22 cellular contexts compared by ENCODE assay signal in the genomic region with DNA sequence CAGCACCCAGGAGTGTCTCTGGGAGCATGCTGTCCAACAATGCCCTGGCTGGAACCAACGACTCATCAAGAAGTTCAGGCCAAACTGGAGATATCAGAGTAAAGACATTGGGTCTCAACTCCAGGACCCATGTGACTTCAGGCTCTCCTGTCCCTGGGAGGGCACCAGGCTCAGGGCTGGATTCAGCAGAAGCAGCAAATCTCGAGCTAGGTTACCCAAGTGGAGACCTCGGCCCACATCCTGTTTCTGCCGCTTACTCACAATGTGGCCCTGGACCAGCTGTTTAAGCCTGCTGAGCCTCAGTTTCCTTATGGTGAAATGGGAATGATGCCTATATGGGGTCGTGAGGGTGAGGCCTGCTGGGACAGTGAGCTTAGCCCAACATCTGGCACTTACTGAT. TPM values are rescaled to one million over a fixed set of nuclear protein-coding genes. Genes with fewer than 3 reads are reported as not detected.
"Had no signal": no experiment of that assay in that cellular context is flagged by ENCODE, and none has a peak within 500 bp of the region (broad histone marks: within the 10 kb centered on the region; RNA-seq: fewer than 3 reads in every experiment).

No MANE protein-coding gene starts in this region.

- H3K9me3 ChIP-seq: heart right ventricle, sigmoid colon, SK-N-SH, tibial nerve had no signal

- H3K36me3 Mint-ChIP-seq: activated naive CD8-positive, alpha-beta T cell; naive thymus-derived CD4-positive, alpha-beta T cell had no signal

- H3K27ac Mint-ChIP-seq: activated naive CD8-positive, alpha-beta T cell; activated T-helper 2 cell treated with anti-CD3 and anti-CD28 coated beads, Interferon-gamma antibody, Interleukin-2, Interleukin-4, amounts not matched to agents 10 μg/mL and 5 μg/mL and 100 μg/mL, durations not matched to agents 14 hours and 24 hours and 36 hours; naive thymus-derived CD4-positive, alpha-beta T cell; progenitor cell of endocrine pancreas; stimulated activated naive CD8-positive, alpha-beta T cell treated with anti-CD3 and anti-CD28 coated beads, Interleukin-15, Interleukin-2, amounts not matched to agents 100 ng/mL and 50 ng/mL, for 24 hours had no signal

- H3K4me1 ChIP-seq: sigmoid colon, tibial nerve had no signal

- H3K4me3 ChIP-seq: heart right ventricle, lung, sigmoid colon, tibial nerve had no signal

- ATAC-seq: activated CD4-positive, CD25-positive, alpha-beta regulatory T cell treated with anti-CD3 and anti-CD28 coated beads, Interleukin-2, amount 50 U/mL, for 24 hours; heart right ventricle; left lobe of liver; naive thymus-derived CD4-positive, alpha-beta T cell had no signal

- H3K9me3 Mint-ChIP-seq: activated T-helper 2 cell treated with anti-CD3 and anti-CD28 coated beads, Interferon-gamma antibody, Interleukin-2, Interleukin-4, amounts not matched to agents 10 μg/mL and 5 μg/mL and 100 μg/mL, durations not matched to agents 14 hours and 24 hours and 36 hours; naive thymus-derived CD4-positive, alpha-beta T cell; neural crest cell; stimulated activated naive CD8-positive, alpha-beta T cell treated with anti-CD3 and anti-CD28 coated beads, Interleukin-15, Interleukin-2, amounts not matched to agents 100 ng/mL and 50 ng/mL, for 24 hours had no signal

- DNase-seq: activated naive CD4-positive, alpha-beta T cell; activated T-cell treated with anti-CD3 and anti-CD28 coated beads, Interleukin-2, amount 50 U/mL, for 1 hour; amniotic stem cell; heart right ventricle; naive thymus-derived CD4-positive, alpha-beta T cell; retina; sigmoid colon; SK-N-SH; stimulated activated CD4-positive, alpha-beta T cell treated with anti-CD3 and anti-CD28 coated beads, Interleukin-4, amount 100 ng/mL, for 24 hours had no signal

- H3K27ac ChIP-seq: epithelial cell of prostate, heart right ventricle, sigmoid colon, tibial nerve, VCaP had no signal

- H3K4me3 Mint-ChIP-seq: activated naive CD8-positive, alpha-beta T cell; naive thymus-derived CD4-positive, alpha-beta T cell; neural crest cell; stimulated activated naive CD8-positive, alpha-beta T cell treated with anti-CD3 and anti-CD28 coated beads, Interleukin-15, Interleukin-2, amounts not matched to agents 100 ng/mL and 50 ng/mL, for 24 hours had no signal

- H3K9ac ChIP-seq: SK-N-SH had no signal

- H3K27me3 Mint-ChIP-seq: activated naive CD8-positive, alpha-beta T cell had no signal

- H3K27me3 ChIP-seq: heart right ventricle, tibial nerve had no signal

- H3K4me1 Mint-ChIP-seq: neural crest cell had no signal

- H3K36me3 ChIP-seq: heart right ventricle, sigmoid colon, tibial nerve had no signal

- H3K4me2 ChIP-seq: SK-N-SH had no signal

RNA-seq across cellular contexts. Expression of gene OTOF, which starts 9.3 kb away (rescaled TPM):
- total RNA-seq: kidney epithelial cell, osteoblast had no signal
- polyA plus RNA-seq: SK-N-SH had no signal
